6 cellular contexts compared by ENCODE assay signal in genomic region chr5:20707634-20708033, GRCh38.
A peak's percentile ranks its signal among the peaks of the same experiment; 100 is the strongest.
DNase-seq lines count a peak whose midpoint lies in the region; ATAC-seq and TF ChIP-seq lines count a peak whose summit lies in the region.
"Not testable (repeated sequence)": the region's sequence is repeated elsewhere in the genome, so short reads cannot be mapped to it uniquely, and the experiment has no call there.

No MANE protein-coding gene starts in this region.

- POLR2A ChIA-PET in PC-3 (lab: Charles Lee; ENCODE audit: unreplicated experiment), result not testable (repeated sequence)

- not testable (repeated sequence) for H3K4me3 ChIP-seq in MG63; PC-3 (ENCODE audit: low read length); RWPE2 (ENCODE audit: severe bottlenecking)

- H2AFZ ChIP-seq in PC-3 (ENCODE audit: low read length), result not testable (repeated sequence)

- H3K9me3 ChIP-seq in MG63; PC-3 (ENCODE audit: low read length); RWPE2 (ENCODE audit: severe bottlenecking): not testable (repeated sequence)

- not testable (repeated sequence) for H3K9ac ChIP-seq in PC-3 (ENCODE audit: low read length)

- not testable (repeated sequence) for TF ChIP-seq CTCF in PC-3 (conservative IDR thresholded peaks at IDR 0.05; ENCODE audit: low read depth, low read length); RWPE2 (IDR thresholded peaks at IDR 0.05; ENCODE audit: poor library complexity, severe bottlenecking)

- not testable (repeated sequence) for H3K27me3 ChIP-seq in MG63; PC-3 (ENCODE audit: low read length); RWPE2 (ENCODE audit: insufficient read depth, poor library complexity, severe bottlenecking)

- H3K36me3 ChIP-seq in MG63; PC-3 (ENCODE audit: low read depth, low read length); RWPE2 (ENCODE audit: low read depth): not testable (repeated sequence)

- not testable (repeated sequence) for H3K4me2 ChIP-seq in PC-3 (ENCODE audit: low read length)

- not testable (repeated sequence) for H3K9me2 ChIP-seq in PC-3 (replicated peaks; ENCODE audit: low read length)

- H3K4me1 ChIP-seq in PC-3 (ENCODE audit: insufficient read depth, low read length); RWPE2 (ENCODE audit: insufficient read depth, poor library complexity, severe bottlenecking): not testable (repeated sequence)

- ATAC-seq in PC-3 (peak; percentile 81), RWPE2 (ENCODE audit: low read depth) (peak; percentile 17; the same call in 1 of the 3 replicates)

- BruUV-seq in PC-3 (replicated peaks; lab: Mats Ljungman, UMichigan), result not testable (repeated sequence)

- intact Hi-C loops in PC-3 (cut with micrococcal nuclease), result not testable (repeated sequence)

- CTCF ChIA-PET in PC-3 (lab: Charles Lee), result not testable (repeated sequence)

- not testable (repeated sequence) for H4K20me1 ChIP-seq in PC-3 (ENCODE audit: low read length)

- H3K79me2 ChIP-seq in PC-3 (ENCODE audit: low read length), result not testable (repeated sequence)

- not testable (repeated sequence) for H3F3A ChIP-seq in PC-3 (ENCODE audit: low read length, unreplicated experiment)

- in situ Hi-C loops in G401 (cut with HindIII; ENCODE audit: low sequenced_read_pairs), result not testable (repeated sequence)

- peak; percentile 20 for DNase-seq in G401 (ENCODE audit: low spot score)
- peak; percentile 78 for DNase-seq in MG63
- peak; percentile 9 for DNase-seq in NCI-H82 (lab: John Stamatoyannopoulos, UW)
- not testable (repeated sequence) for DNase-seq in PC-3; RWPE2 (ENCODE audit: low spot score)
- peak; percentile 5 for DNase-seq in stromal cell of bone marrow (ENCODE audit: low read depth)

- H3K27ac ChIP-seq in PC-3 (ENCODE audit: low read length); RWPE2 (ENCODE audit: poor library complexity, severe bottlenecking): not testable (repeated sequence)
